In the genomic region with DNA sequence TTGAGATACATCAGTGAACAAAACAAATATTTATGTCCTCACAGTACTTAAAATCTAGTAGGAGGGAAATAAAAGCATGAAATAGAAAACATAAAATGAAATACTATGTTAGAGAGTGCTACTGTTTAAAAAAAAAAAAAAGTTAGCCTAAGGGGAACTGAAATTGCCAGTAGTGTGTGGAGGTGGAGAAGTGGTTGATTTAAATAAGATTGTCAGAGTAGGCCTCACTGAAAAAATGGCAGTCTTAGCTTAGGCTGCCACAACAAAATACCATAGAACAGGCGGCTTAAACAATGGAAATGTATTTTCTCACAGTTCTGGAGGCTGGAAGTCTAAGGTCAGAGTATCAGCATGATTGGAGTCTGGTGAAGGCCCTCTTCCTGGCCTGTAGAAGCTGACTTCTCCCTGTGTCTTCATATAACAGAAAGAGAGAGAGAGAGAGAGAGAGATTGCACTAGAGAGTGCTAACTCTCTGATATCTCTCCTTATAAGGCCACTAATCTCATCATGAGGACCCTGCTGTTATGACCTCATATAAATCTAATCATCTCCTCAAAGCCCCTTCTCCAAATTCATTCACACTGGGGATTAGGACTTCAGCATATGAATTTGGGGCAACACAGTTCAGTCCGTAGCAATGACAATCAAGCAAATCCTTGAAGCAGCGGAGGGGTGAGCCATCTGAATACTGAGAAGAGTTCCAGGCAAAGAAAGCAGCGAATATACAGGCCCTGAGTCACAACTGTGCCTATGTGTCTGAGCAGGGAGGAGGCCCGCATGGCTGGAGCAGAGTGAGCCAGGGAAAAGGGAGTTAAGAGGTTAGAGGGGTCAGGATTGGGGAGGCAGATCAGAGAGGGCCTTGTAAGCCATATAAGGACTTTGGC, we compare ENCODE assay signal across 10 cellular contexts. TPM values are rescaled to one million over a fixed set of nuclear protein-coding genes. Genes with fewer than 3 reads are reported as not detected.
DNase-seq lines count a peak whose midpoint lies in the region; ATAC-seq and TF ChIP-seq lines count a peak whose summit lies in the region.
"Had no signal": no experiment of that assay in that cellular context is flagged by ENCODE, and none has a peak within 500 bp of the region (broad histone marks: within the 10 kb centered on the region; RNA-seq: fewer than 3 reads in every experiment).

No MANE protein-coding gene starts in this region.

- intact Hi-C loops in naive thymus-derived CD4-positive, alpha-beta T cell (cut with micrococcal nuclease): no loop called here
- intact Hi-C loops in dorsolateral prefrontal cortex (cut with DNase I): no loop called here

- no peaks in the 10 kb centered on the region for H3K9me3 Mint-ChIP-seq in naive thymus-derived CD4-positive, alpha-beta T cell
- H3K9me3 Mint-ChIP-seq: immature natural killer cell had no signal

- TF ChIP-seq CTCF in dorsolateral prefrontal cortex (IDR thresholded peaks at IDR 0.05 in 54 of 56, conservative IDR thresholded peaks at IDR 0.05 in 2 of 56; ENCODE audit: low read depth in 1 of 56, partially characterized antibody in 56 of 56): no peak

- H3K27me3 Mint-ChIP-seq in naive thymus-derived CD4-positive, alpha-beta T cell: peaks cover 6 to 19% (median 8%) of the 10 kb centered on the region in 5 donors

- H3K9me3 ChIP-seq in naive thymus-derived CD4-positive, alpha-beta T cell (ENCODE audit: control insufficient read depth in 2 of 3, low read length in 3 of 3): no peaks in the 10 kb centered on the region

- no peak overlapping the region for H3K27ac ChIP-seq in naive thymus-derived CD4-positive, alpha-beta T cell (ENCODE audit: low read depth, low read length)
- H3K27ac ChIP-seq in dorsolateral prefrontal cortex: no peak overlapping the region

- peaks cover 0 to 2% (median 0%) of the 10 kb centered on the region in 5 donors for H3K36me3 Mint-ChIP-seq in naive thymus-derived CD4-positive, alpha-beta T cell
- H3K36me3 Mint-ChIP-seq: immature natural killer cell had no signal

- ATAC-seq in GM19023 (IDR thresholded peaks at IDR 0.05; ENCODE audit: unreplicated experiment) (peak; percentile 89), HG02678 (IDR thresholded peaks at IDR 0.05; ENCODE audit: unreplicated experiment) (peak; percentile 93)
- peak; percentile 24 for ATAC-seq in naive thymus-derived CD4-positive, alpha-beta T cell

- no peaks in the 10 kb centered on the region for H3K36me3 ChIP-seq in naive thymus-derived CD4-positive, alpha-beta T cell (ENCODE audit: control insufficient read depth in 2 of 3, insufficient read depth in 3 of 3, low read length in 3 of 3)

- H3K4me1 ChIP-seq in naive thymus-derived CD4-positive, alpha-beta T cell (ENCODE audit: control insufficient read depth in 2 of 2, insufficient read depth in 2 of 2, low read length in 2 of 2): no peaks in the 10 kb centered on the region

- CTCF ChIA-PET in naive thymus-derived CD4-positive, alpha-beta T cell (lab: Charles Lee): interaction anchor here (0.6 to 0.7 kb wide), 2 partner anchors 11 to 146 kb away, joined by 3 to 8 read pairs; no protein-coding TSS in a partner anchor

- H3K27me3 ChIP-seq in naive thymus-derived CD4-positive, alpha-beta T cell (ENCODE audit: control insufficient read depth in 2 of 2, insufficient read depth in 2 of 2, low read length in 2 of 2): no peaks in the 10 kb centered on the region
- H3K27me3 ChIP-seq in dorsolateral prefrontal cortex: no peaks in the 10 kb centered on the region

- H3K4me1 Mint-ChIP-seq in naive thymus-derived CD4-positive, alpha-beta T cell: peaks cover 0 to 4% (median 0%) of the 10 kb centered on the region in 7 donors
- H3K4me1 Mint-ChIP-seq: immature natural killer cell had no signal

- DNase-seq in MV-4-11 (lab: John Stamatoyannopoulos, UW) (peak; percentile 79), dorsolateral prefrontal cortex (no peak), mucosa of gallbladder (ENCODE audit: low spot score) (no peak), NCI-H748 treated with DMSO at 0.1 percent for 48 hours (lab: John Stamatoyannopoulos, UW) (no peak), NCI-H2196 treated with DMSO at 0.1 percent for 48 hours (lab: John Stamatoyannopoulos, UW; ENCODE audit: unreplicated experiment) (no peak)
- DNase-seq in naive thymus-derived CD4-positive, alpha-beta T cell: no peak
- DNase-seq: immature natural killer cell, Right ventricle myocardium superior had no signal

- peak overlapping the region in 1 of 9 donors; percentile 1 for H3K27ac Mint-ChIP-seq in naive thymus-derived CD4-positive, alpha-beta T cell
- H3K27ac Mint-ChIP-seq: immature natural killer cell had no signal

- no peak overlapping the region for H3K4me3 ChIP-seq in naive thymus-derived CD4-positive, alpha-beta T cell (ENCODE audit: low read length)
- no peak overlapping the region for H3K4me3 ChIP-seq in dorsolateral prefrontal cortex

- H3K4me3 Mint-ChIP-seq in naive thymus-derived CD4-positive, alpha-beta T cell: no peak overlapping the region
- H3K4me3 Mint-ChIP-seq: immature natural killer cell had no signal

- POLR2A ChIA-PET in naive thymus-derived CD4-positive, alpha-beta T cell (lab: Charles Lee): no interaction called here

RNA-seq across cellular contexts. Expression of gene LRRC34, which starts 23.6 kb away (rescaled TPM):
- total RNA-seq in naive thymus-derived CD4-positive, alpha-beta T cell: 1 to 10 TPM in 1 of 5 experiments, under 1 TPM in 4; 0.30 to 3.7 (median 0.42) TPM
- under 1 TPM; 0.26 to 0.40 TPM for polyA plus RNA-seq in naive thymus-derived CD4-positive, alpha-beta T cell
- total RNA-seq in dorsolateral prefrontal cortex (10 to 100 TPM in 85 of 120 experiments, 1 to 10 TPM in 35; 4.9 to 20.1 (median 11.4) TPM), mucosa of gallbladder (2.3 TPM)

RNA-seq across cellular contexts. Expression of gene LRRIQ4, which starts 23.6 kb away (rescaled TPM):
- total RNA-seq in naive thymus-derived CD4-positive, alpha-beta T cell: under 1 TPM in 1 of 5 experiments, not detected in 4; 0.12 TPM
- polyA plus RNA-seq in naive thymus-derived CD4-positive, alpha-beta T cell: not detected
- 1 to 10 TPM in 17 of 120 experiments, under 1 TPM in 83, not detected in 20; 0.23 to 1.8 (median 0.58) TPM for total RNA-seq in dorsolateral prefrontal cortex
- not detected for total RNA-seq in mucosa of gallbladder
- total RNA-seq: Right ventricle myocardium superior had no signal
- polyA plus RNA-seq: immature natural killer cell had no signal

RNA-seq across cellular contexts. Expression of gene LRRC31, which starts 33.4 kb away (rescaled TPM):
- total RNA-seq in naive thymus-derived CD4-positive, alpha-beta T cell: not detected
- polyA plus RNA-seq in naive thymus-derived CD4-positive, alpha-beta T cell: not detected
- total RNA-seq in dorsolateral prefrontal cortex (under 1 TPM in 6 of 120 experiments, not detected in 114; 0.18 to 0.35 (median 0.24) TPM), mucosa of gallbladder (2.9 TPM)
- total RNA-seq: Right ventricle myocardium superior had no signal
- polyA plus RNA-seq: immature natural killer cell had no signal

Comparison
In these comparisons a context has a peak if more than half of its experiments do, and no peak if none do; other contexts are left out.
1. ATAC-seq: peak in every context shown above with its lines; median percentile 93 in HG02678; 89 in GM19023; 24 in naive thymus-derived CD4-positive, alpha-beta T cell.